In the genomic region with DNA sequence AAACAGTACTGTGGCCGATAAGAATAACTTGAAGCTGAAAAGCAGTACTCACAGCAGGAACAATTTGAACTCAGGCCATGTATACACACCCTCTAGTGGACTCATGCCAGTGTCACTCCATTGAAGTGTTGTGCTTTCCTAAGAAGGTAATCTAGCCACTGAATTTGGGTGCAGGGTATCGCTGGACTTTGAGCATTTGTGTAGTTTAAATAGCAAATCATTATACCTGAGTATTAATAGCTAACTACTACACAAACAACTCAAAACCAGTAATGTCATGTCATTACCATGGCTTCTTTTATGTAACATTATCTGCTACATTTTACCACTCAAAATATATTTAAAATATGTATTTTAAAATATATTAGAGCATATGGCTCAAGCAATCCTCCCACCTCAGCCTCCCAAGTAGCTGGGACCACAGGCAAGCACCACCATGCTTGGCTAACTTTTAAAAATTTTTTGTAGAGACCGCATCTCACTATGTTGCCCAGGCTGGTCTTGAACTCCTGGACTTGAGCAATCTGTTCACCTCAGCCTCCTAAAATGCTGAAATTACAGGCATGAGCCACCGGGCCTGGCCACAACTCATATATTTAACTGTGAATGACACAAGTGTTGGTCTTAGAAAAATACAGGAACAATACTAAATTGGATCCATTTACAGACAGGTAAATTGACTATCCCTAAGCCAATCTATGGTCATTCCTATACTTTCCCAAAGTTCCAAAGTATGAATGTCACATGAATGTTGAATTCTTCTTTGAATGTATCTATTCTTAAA, we compare ENCODE assay signal across 10 cellular contexts. TPM values are rescaled to one million over a fixed set of nuclear protein-coding genes. Genes with fewer than 3 reads are reported as not detected.
DNase-seq lines count a peak whose midpoint lies in the region; ATAC-seq, FAIRE-seq and TF ChIP-seq lines count a peak whose summit lies in the region.
"Had no signal": no experiment of that assay in that cellular context is flagged by ENCODE, and none has a peak within 500 bp of the region (broad histone marks: within the 10 kb centered on the region; RNA-seq: fewer than 3 reads in every experiment).

No MANE protein-coding gene starts in this region.

- ATAC-seq in HCT116 (peak; percentile 65), GM18868 (IDR thresholded peaks at IDR 0.05; ENCODE audit: unreplicated experiment) (no peak)
- ATAC-seq: stimulated activated naive CD8-positive, alpha-beta T cell treated with anti-CD3 and anti-CD28 coated beads, Interleukin-15, amount 100 ng/mL, for 72 hours had no signal

- H3K27me3 ChIP-seq in AG04450 (ENCODE audit: control insufficient read depth, insufficient read depth, low read length) = no peaks in the 10 kb centered on the region
- H3K27me3 ChIP-seq in HCT116 (ENCODE audit: insufficient read depth, low read length) = no peaks in the 10 kb centered on the region
- H3K27me3 ChIP-seq in keratinocyte (ENCODE audit: control insufficient read depth, extremely low read depth, insufficient read depth, low read length) = no peaks in the 10 kb centered on the region

- no peak for TF ChIP-seq POLR2A in HCT116 (IDR thresholded peaks at IDR 0.05; ENCODE audit: borderline replicate concordance, extremely low read depth, insufficient read depth, insufficient read length)

- H3K79me2 ChIP-seq in HCT116 (ENCODE audit: insufficient read depth, low read length) (peaks cover 90% of the 10 kb centered on the region), keratinocyte (ENCODE audit: control insufficient read depth, insufficient read depth, low read length) (peaks cover 35% of the 10 kb centered on the region)

- POLR2A ChIA-PET in AG04450 (lab: Yijun Ruan, JAX) (interaction anchor here (1.0 kb wide), 1 partner anchor 25 kb away, joined by 3 read pairs; the partner anchor contains the start of gene ARID4A), HCT116 (lab: Charles Lee) (no interaction called here)

- RAD21 ChIA-PET in HCT116 (lab: Charles Lee; ENCODE audit: low non-redundant PET in 1 of 2, low total read pairs in 2 of 2, uncharacterized antibody in 2 of 2, unreplicated experiment in 2 of 2) = no interaction called here

- H2AFZ ChIP-seq in HCT116 (ENCODE audit: low read depth, low read length, poor library complexity, severe bottlenecking) (no peak overlapping the region), keratinocyte (ENCODE audit: control insufficient read depth, low read length) (no peak overlapping the region)

- H3K9ac ChIP-seq in HCT116 (ENCODE audit: low read length) (no peak overlapping the region), keratinocyte (ENCODE audit: control insufficient read depth, extremely low read depth, insufficient read depth, low read length) (no peak overlapping the region)

- H3K9me3 ChIP-seq in AG04450 (ENCODE audit: control insufficient read depth, insufficient read depth, low read length) (no peaks in the 10 kb centered on the region), HCT116 (ENCODE audit: control insufficient read depth in 1 of 2, insufficient read depth in 1 of 2, low read depth in 1 of 2, low read length in 2 of 2) (no peaks in the 10 kb centered on the region), keratinocyte (ENCODE audit: control insufficient read depth, low read depth, low read length) (no peaks in the 10 kb centered on the region)

- DNase-seq in AG04450 (ENCODE audit: low read depth, low spot score) (peak; percentile 4), HCT116 (ENCODE audit: low read depth, low spot score) (no peak), astrocyte of the cerebellum (ENCODE audit: low read depth) (peak; percentile 34), keratinocyte (ENCODE audit: low read depth, low spot score) (no peak), HK-2 (ENCODE audit: unreplicated experiment) (no peak)
- DNase-seq in stimulated activated CD4-positive, alpha-beta T cell treated with anti-CD3 and anti-CD28 coated beads, Interleukin-12 subunit alpha, Interleukin-12 subunit beta, amount 100 ng/mL, for 4 hours = no peak
- no peak for DNase-seq in activated CD4-positive, alpha-beta T cell treated with anti-CD3 and anti-CD28 coated beads for 4 hours
- DNase-seq: midbrain; stimulated activated naive CD8-positive, alpha-beta T cell treated with anti-CD3 and anti-CD28 coated beads, Interleukin-15, amount 100 ng/mL, for 72 hours had no signal

- H3K27ac ChIP-seq in AG04450 (ENCODE audit: low read depth, low read length) = no peak overlapping the region
- H3K27ac ChIP-seq in HCT116 (ENCODE audit: low read depth, low read length) = no peak overlapping the region
- H3K27ac ChIP-seq in keratinocyte (ENCODE audit: control insufficient read depth, insufficient read depth, low read length) = no peak overlapping the region

- no peak overlapping the region for H3K4me3 ChIP-seq in AG04450 (ENCODE audit: low read depth, low read length)
- H3K4me3 ChIP-seq in HCT116 (replicated peaks in 1 of 2; ENCODE audit: low read depth in 1 of 2, low read length in 2 of 2) = no peak overlapping the region
- H3K4me3 ChIP-seq in astrocyte of the cerebellum (ENCODE audit: low read depth, low read length) = no peak overlapping the region
- H3K4me3 ChIP-seq in keratinocyte (ENCODE audit: control insufficient read depth in 2 of 3, extremely low read depth in 1 of 3, insufficient read depth in 2 of 3, low read depth in 1 of 3, low read length in 3 of 3) = no peak overlapping the region

- TF ChIP-seq RAD21 in HCT116 (IDR thresholded peaks at IDR 0.05; ENCODE audit: low read depth) = no peak

- no TSS peak for BruUV-seq in HCT116 (replicated peaks; lab: Mats Ljungman, UMichigan)

- H4K20me1 ChIP-seq in HCT116 (ENCODE audit: insufficient read depth) (peaks cover 3% of the 10 kb centered on the region; the same call in 1 of the 2 replicates), keratinocyte (ENCODE audit: control insufficient read depth, extremely low read depth, insufficient read depth, low read length) (peaks cover 2% of the 10 kb centered on the region)

- CTCF ChIA-PET in AG04450 (lab: Charles Lee) = interaction anchor here (0.6 to 1.4 kb wide), 3 partner anchors 8 to 20 kb away, joined by 3 to 7 read pairs (median 3); no protein-coding TSS in a partner anchor
- CTCF ChIA-PET in HCT116 (lab: Charles Lee) = no interaction called here

- in situ Hi-C loops in astrocyte of the cerebellum (cut with HindIII; ENCODE audit: low sequenced_read_pairs) = no loop called here

- H3K36me3 ChIP-seq in HCT116 (ENCODE audit: control insufficient read depth in 1 of 2, insufficient read depth in 2 of 2, low read length in 2 of 2) = peaks cover 39 to 41% of the 10 kb centered on the region in 2 experiments
- peaks cover 7 to 27% of the 10 kb centered on the region in 2 experiments for H3K36me3 ChIP-seq in keratinocyte (ENCODE audit: control insufficient read depth in 2 of 2, extremely low read depth in 1 of 2, insufficient read depth in 2 of 2, low read length in 2 of 2)

- H3K4me1 ChIP-seq in HCT116 (ENCODE audit: control insufficient read depth in 1 of 2, insufficient read depth in 2 of 2, low read length in 2 of 2) = no peaks in the 10 kb centered on the region
- no peaks in the 10 kb centered on the region for H3K4me1 ChIP-seq in keratinocyte (ENCODE audit: control insufficient read depth, extremely low read depth, insufficient read depth, low read length)

- dilution Hi-C loops in keratinocyte (cut with MboI; ENCODE audit: extremely low pct_ligation_motif_present, low sequenced_read_pairs) = no loop called here

- TF ChIP-seq CTCF in AG04450 (IDR thresholded peaks at IDR 0.05; ENCODE audit: low read depth, low read length) (no peak), HCT116 (IDR thresholded peaks at IDR 0.05 in 2 of 3, conservative IDR thresholded peaks at IDR 0.05 in 1 of 3; ENCODE audit: borderline replicate concordance in 1 of 3, insufficient read depth in 1 of 3, low read depth in 2 of 3, low read length in 2 of 3) (peak in 2 of 3 experiments; percentile 39 to 45; a peak in 4 of 6 replicates), astrocyte of the cerebellum (IDR thresholded peaks at IDR 0.05; ENCODE audit: low read depth, low read length, missing control alignments) (peak; percentile 25), keratinocyte (optimal IDR thresholded peaks at IDR 0.05 in 1 of 3, IDR thresholded peaks at IDR 0.05 in 1 of 3, conservative IDR thresholded peaks at IDR 0.05 in 1 of 3; ENCODE audit: extremely low read depth in 1 of 3, insufficient read depth in 2 of 3, low read length in 3 of 3) (peak; percentile 15 to 17 (median 16))

- no peaks in the 10 kb centered on the region for H3K9me1 ChIP-seq in keratinocyte (ENCODE audit: control insufficient read depth, extremely low read depth, insufficient read depth, low read length)

- H3K9me2 ChIP-seq in HCT116 (ENCODE audit: insufficient read depth) = no peaks in the 10 kb centered on the region

- intact Hi-C loops in HCT116 (cut with micrococcal nuclease) = no loop called here

- peak; percentile 81 for FAIRE-seq in keratinocyte (lab: Jason Lieb, UNC)

- no peak overlapping the region for H3K4me2 ChIP-seq in HCT116 (ENCODE audit: low read length)
- no peak overlapping the region for H3K4me2 ChIP-seq in keratinocyte (ENCODE audit: control insufficient read depth, extremely low read depth, insufficient read depth, low read depth, low read length)

TF ChIP-seq in HCT116, 20 proteins besides CTCF, POLR2A, EP300 and RAD21 (continues in another document):
- no peak for TF ChIP-seq ZNF274 (IDR thresholded peaks at IDR 0.05; ENCODE audit: low read depth, low read length)

RNA-seq across cellular contexts. Expression of gene ARID4A, which starts 25.6 kb away (rescaled TPM):
- polyA plus RNA-seq in AG04450 (2011; rRNA removed) = 7.4 and 12.4 TPM in 2 replicates
- 14.8 and 22.4 TPM in 2 replicates for polyA minus RNA-seq in AG04450 (2011; rRNA and poly(A)+ RNA removed)
- 13.9 TPM for total RNA-seq in HCT116 (2021; ENCODE audit: unreplicated experiment)
- 5.0 and 5.2 TPM in 2 replicates for polyA plus RNA-seq in HCT116 (2012)
- 2.6 to 8.4 TPM (median 4.8 TPM) in 3 replicates for polyA plus RNA-seq in keratinocyte
- polyA plus RNA-seq in keratinocyte (2011; ENCODE audit: low read depth) = 65.5 TPM
- polyA plus RNA-seq in keratinocyte (2011; cell fraction: cytosol; rRNA removed) = 2.4 and 4.2 TPM in 2 replicates
- polyA plus RNA-seq in keratinocyte (2011; cell fraction: nucleus; rRNA removed) = 7.7 and 13.7 TPM in 2 replicates
- polyA plus RNA-seq in keratinocyte (2012; ENCODE audit: low replicate concordance) = 4.5 and 10.6 TPM in 2 replicates
- polyA minus RNA-seq in keratinocyte = 1.2 to 14.4 TPM (median 5.3 TPM) in 3 replicates
- polyA minus RNA-seq in keratinocyte (2011; cell fraction: cytosol; rRNA and poly(A)+ RNA removed) = 4.0 TPM
- polyA minus RNA-seq in keratinocyte (2011; cell fraction: nucleus; rRNA and poly(A)+ RNA removed) = 11.6 and 25.5 TPM in 2 replicates

RNA-seq across cellular contexts. Expression of gene PSMA3, which starts 28.1 kb away (rescaled TPM):
- polyA plus RNA-seq in AG04450 (2011; rRNA removed) = 266 and 318 TPM in 2 replicates
- polyA minus RNA-seq in AG04450 (2011; rRNA and poly(A)+ RNA removed) = 77.6 and 99.9 TPM in 2 replicates
- 267 TPM for total RNA-seq in HCT116 (2021; ENCODE audit: unreplicated experiment)
- polyA plus RNA-seq in HCT116 (2012) = 108 and 124 TPM in 2 replicates
- polyA plus RNA-seq in keratinocyte = 240 to 325 TPM (median 241 TPM) in 3 replicates
- polyA plus RNA-seq in keratinocyte (2011; ENCODE audit: low read depth) = 209 TPM
- 216 and 353 TPM in 2 replicates for polyA plus RNA-seq in keratinocyte (2011; cell fraction: cytosol; rRNA removed)
- polyA plus RNA-seq in keratinocyte (2011; cell fraction: nucleus; rRNA removed) = 158 and 224 TPM in 2 replicates
- 102 and 167 TPM in 2 replicates for polyA plus RNA-seq in keratinocyte (2012; ENCODE audit: low replicate concordance)
- polyA minus RNA-seq in keratinocyte = 101 to 200 TPM (median 123 TPM) in 3 replicates
- polyA minus RNA-seq in keratinocyte (2011; cell fraction: cytosol; rRNA and poly(A)+ RNA removed) = 42.6 TPM
- 27.3 and 47.9 TPM in 2 replicates for polyA minus RNA-seq in keratinocyte (2011; cell fraction: nucleus; rRNA and poly(A)+ RNA removed)

Comparison
In these comparisons a context has a peak if more than half of its experiments do, and no peak if none do; other contexts are left out.
1. DNase-seq: peak in AG04450 (single experiment) and astrocyte of the cerebellum (single experiment); none in HCT116 (single experiment), keratinocyte (single experiment), stimulated activated CD4-positive, alpha-beta T cell treated with anti-CD3 and anti-CD28 coated beads, Interleukin-12 subunit alpha, Interleukin-12 subunit beta, amount 100 ng/mL, for 4 hours (single experiment), HK-2 (single experiment) and activated CD4-positive, alpha-beta T cell treated with anti-CD3 and anti-CD28 coated beads for 4 hours (0 of 2).